Comparison of ENCODE assay signal across 8 cellular contexts in genomic region chr1:3695326-3696217, GRCh38. TPM values are rescaled to one million over a fixed set of nuclear protein-coding genes. Genes with fewer than 3 reads are reported as not detected.
DNase-seq lines count a peak whose midpoint lies in the region; ATAC-seq, FAIRE-seq and TF ChIP-seq lines count a peak whose summit lies in the region.

No MANE protein-coding gene starts in this region.

- H3K9me3 Mint-ChIP-seq in naive thymus-derived CD8-positive, alpha-beta T cell = no peaks in the 10 kb centered on the region

- POLR2A ChIA-PET in naive thymus-derived CD8-positive, alpha-beta T cell (lab: Charles Lee) = no interaction called here

- DNase-seq in DMS 273 (lab: John Stamatoyannopoulos, UW; ENCODE audit: unreplicated experiment) = peak; percentile 94
- peak; percentile 46 for DNase-seq in HTR-8/SVneo (ENCODE audit: insufficient read length, low spot score)
- peak; percentile 36 to 49 for DNase-seq in activated CD4-positive, alpha-beta T cell treated with anti-CD3 and anti-CD28 coated beads, Interleukin-2, amount 50 U/mL, for 48 hours
- DNase-seq in erythroblast (lab: John Stamatoyannopoulos, UW) = peak; percentile 36 to 53
- peak in 4 of 10 donors; percentile 11 to 29 (median 20) for DNase-seq in naive thymus-derived CD8-positive, alpha-beta T cell
- DNase-seq in urothelium cell line (ENCODE audit: low spot score) = peak; percentile 54
- DNase-seq in SW480 (ENCODE audit: low spot score) = no peak

- H3K4me1 Mint-ChIP-seq in naive thymus-derived CD8-positive, alpha-beta T cell = peaks cover 0 to 9% (median 4%) of the 10 kb centered on the region in 4 donors

- TF ChIP-seq POLR2A in erythroblast (IDR thresholded peaks at IDR 0.05; ENCODE audit: low read length) = no peak

- H3K27ac Mint-ChIP-seq in naive thymus-derived CD8-positive, alpha-beta T cell = no peak overlapping the region

- FAIRE-seq in HTR-8/SVneo (lab: Jason Lieb, UNC) = peak; percentile 46
- no peak for FAIRE-seq in urothelium cell line (lab: Jason Lieb, UNC)

- peak overlapping the region in 7 of 10 donors; percentile 7 to 70 (median 37) for H3K4me3 Mint-ChIP-seq in naive thymus-derived CD8-positive, alpha-beta T cell

- peak; percentile 57 to 62 for ATAC-seq in naive thymus-derived CD8-positive, alpha-beta T cell
- no peak for ATAC-seq in GM18517 (IDR thresholded peaks at IDR 0.05; ENCODE audit: unreplicated experiment)

- no peaks in the 10 kb centered on the region for H3K36me3 Mint-ChIP-seq in naive thymus-derived CD8-positive, alpha-beta T cell

- H3K27me3 Mint-ChIP-seq in naive thymus-derived CD8-positive, alpha-beta T cell = peaks cover 4 to 46% (median 32%) of the 10 kb centered on the region in 5 donors

RNA-seq across cellular contexts. Expression of gene TP73, which starts 43.3 kb away (rescaled TPM):
- not detected for total RNA-seq in naive thymus-derived CD8-positive, alpha-beta T cell
- polyA plus RNA-seq in naive thymus-derived CD8-positive, alpha-beta T cell = under 1 TPM in 2 of 3 donors, not detected in 1; 0.04 to 0.06 TPM

RNA-seq across cellular contexts. Expression of gene WRAP73, which starts 45.7 kb away (rescaled TPM):
- total RNA-seq in naive thymus-derived CD8-positive, alpha-beta T cell = 10 to 100 TPM; 37.4 to 46.8 TPM
- polyA plus RNA-seq in naive thymus-derived CD8-positive, alpha-beta T cell = 10 to 100 TPM; 26.3 to 32.1 (median 26.4) TPM

RNA-seq across cellular contexts. Expression of gene CCDC27, which starts 56.7 kb away (rescaled TPM):
- total RNA-seq in naive thymus-derived CD8-positive, alpha-beta T cell = not detected
- polyA plus RNA-seq in naive thymus-derived CD8-positive, alpha-beta T cell = not detected
